Comparison of ENCODE assay signal across 22 cellular contexts in the genomic region with DNA sequence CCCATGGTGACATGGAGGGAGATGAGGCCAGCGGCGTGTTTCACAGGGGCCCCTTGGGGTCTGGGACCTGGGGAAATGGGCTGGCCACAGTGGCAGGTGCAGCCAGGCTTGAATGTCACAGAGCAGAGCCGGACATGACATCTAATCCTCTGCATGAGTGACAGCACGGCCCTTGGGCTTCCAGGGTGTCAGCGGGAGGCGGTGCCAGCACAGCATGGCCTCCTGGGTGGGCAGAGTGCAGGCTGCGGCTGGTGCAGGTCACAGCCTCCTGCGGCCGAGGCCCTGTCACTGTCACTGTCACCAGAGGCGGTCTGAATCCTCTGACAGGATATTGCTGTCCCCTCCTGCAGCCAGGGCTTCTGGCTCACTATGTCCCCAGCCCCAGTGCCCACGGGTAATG. TPM values are rescaled to one million over a fixed set of nuclear protein-coding genes. Genes with fewer than 3 reads are reported as not detected.
A peak's percentile ranks its signal among the peaks of the same experiment; 100 is the strongest.
DNase-seq lines count a peak whose midpoint lies in the region; ATAC-seq and TF ChIP-seq lines count a peak whose summit lies in the region.
"Had no signal": no experiment of that assay in that cellular context is flagged by ENCODE, and none has a peak within 500 bp of the region (broad histone marks: within the 10 kb centered on the region; RNA-seq: fewer than 3 reads in every experiment).

No MANE protein-coding gene starts in this region.

- 39 to 61% (median 43%) methylated on average over 11 of the region's 11 CpGs for WGBS in psoas muscle, 3 donors

- no peak for TF ChIP-seq CTCF in psoas muscle (IDR thresholded peaks at IDR 0.05)
- TF ChIP-seq CTCF in progenitor cell of endocrine pancreas (IDR thresholded peaks at IDR 0.05; ENCODE audit: unreplicated experiment) = no peak

- H3K9me3 ChIP-seq in BLaER1 treated with 17β-estradiol and CSF1 and Interleukin-3, amounts not matched to agents 10 nM and 100 nM (replicated peaks in 1 of 11) = no peaks in the 10 kb centered on the region
- H3K9me3 ChIP-seq in T-helper 17 cell (ENCODE audit: control insufficient read depth, low read length, poor library complexity, severe bottlenecking) (no peaks in the 10 kb centered on the region), psoas muscle (no peaks in the 10 kb centered on the region)
- H3K9me3 ChIP-seq: Caco-2 had no signal

- H3K4me3 Mint-ChIP-seq in T-helper 17 cell = no peak overlapping the region
- H3K4me3 Mint-ChIP-seq in progenitor cell of endocrine pancreas (ENCODE audit: low read depth) = no peak overlapping the region
- H3K4me3 Mint-ChIP-seq: CD4-positive, alpha-beta memory T cell; GM23338 had no signal

- peaks cover 0 to 83% (median 8%) of the 10 kb centered on the region in 11 experiments; a peak in 11 of 22 replicates for H3K36me3 ChIP-seq in BLaER1 treated with 17β-estradiol and CSF1 and Interleukin-3, amounts not matched to agents 10 nM and 100 nM
- H3K36me3 ChIP-seq in psoas muscle (ENCODE audit: insufficient read depth in 1 of 2, low read depth in 1 of 2) = peaks cover 0 to 47% of the 10 kb centered on the region in 2 donors

- H4K20me1 ChIP-seq in BLaER1 treated with 17β-estradiol and CSF1 and Interleukin-3, amounts not matched to agents 10 nM and 100 nM = peaks cover 0 to 53% (median 16%) of the 10 kb centered on the region in 11 experiments; a peak in 13 of 22 replicates

- peaks cover 11 to 54% (median 42%) of the 10 kb centered on the region in 10 experiments for H3K4me1 ChIP-seq in BLaER1 treated with 17β-estradiol and CSF1 and Interleukin-3, amounts not matched to agents 10 nM and 100 nM
- peaks cover 8% of the 10 kb centered on the region for H3K4me1 ChIP-seq in psoas muscle
- H3K4me1 ChIP-seq: Caco-2 had no signal

- H3K27ac ChIP-seq in BLaER1 treated with 17β-estradiol and CSF1 and Interleukin-3, amounts not matched to agents 10 nM and 100 nM = no peak overlapping the region
- peak overlapping the region; percentile 65 for H3K27ac ChIP-seq in psoas muscle

- intact Hi-C loops in psoas muscle (cut with DNase I) = no loop called here

- no peaks in the 10 kb centered on the region for H3K36me3 Mint-ChIP-seq in T-helper 17 cell (ENCODE audit: low read depth)
- H3K36me3 Mint-ChIP-seq in progenitor cell of endocrine pancreas (ENCODE audit: insufficient read depth) = peaks cover 5% of the 10 kb centered on the region

- ATAC-seq in T-helper 17 cell = no peak
- ATAC-seq in psoas muscle = peak; percentile 79 to 92 (median 91)
- no peak for ATAC-seq in HG02610 (IDR thresholded peaks at IDR 0.05; ENCODE audit: unreplicated experiment)
- ATAC-seq: Panc1, SK-N-SH treated with all-trans-retinoic acid at 6 μM for 48 hours had no signal

- no peaks in the 10 kb centered on the region for H3K9me3 Mint-ChIP-seq in progenitor cell of endocrine pancreas (ENCODE audit: low read depth)
- H3K9me3 Mint-ChIP-seq: CD4-positive, alpha-beta memory T cell; GM23338 had no signal

- no peaks in the 10 kb centered on the region for H3K27me3 Mint-ChIP-seq in T-helper 17 cell
- H3K27me3 Mint-ChIP-seq in progenitor cell of endocrine pancreas = no peaks in the 10 kb centered on the region
- H3K27me3 Mint-ChIP-seq: CD4-positive, alpha-beta memory T cell had no signal

- DNase-seq in T-helper 17 cell (no peak), left kidney (ENCODE audit: low read depth, low spot score) (peak; percentile 75), psoas muscle (peak in 1 of 2 donors; percentile 76), progenitor cell of endocrine pancreas (ENCODE audit: low spot score, unreplicated experiment) (no peak)
- DNase-seq in activated T-cell treated with anti-CD3 and anti-CD28 coated beads, Interleukin-2, amount 50 U/mL, for 48 hours = no peak
- DNase-seq: Caco-2; CD4-positive, alpha-beta memory T cell; DMS 273 treated with DMSO at 0.1 percent for 48 hours; DMS79 treated with DMSO at 0.1 percent for 48 hours; HCEC 1CT; Kasumi-1; NCI-H1436 treated with DMSO at 0.1 percent for 48 hours; NCI-H2029 treated with DMSO at 0.1 percent for 48 hours; NCI-H345; NCI-H524; NCI-H82 had no signal

- H3K4me1 Mint-ChIP-seq in T-helper 17 cell = no peaks in the 10 kb centered on the region
- H3K4me1 Mint-ChIP-seq in progenitor cell of endocrine pancreas (ENCODE audit: low read depth) = no peaks in the 10 kb centered on the region
- H3K4me1 Mint-ChIP-seq: CD4-positive, alpha-beta memory T cell; GM23338 had no signal

- H3K9ac ChIP-seq in BLaER1 treated with 17β-estradiol and CSF1 and Interleukin-3, amounts not matched to agents 10 nM and 100 nM = peak overlapping the region in 2 of 11 experiments; percentile 18 to 28; a peak in 3 of 22 replicates

- H3K27ac Mint-ChIP-seq in T-helper 17 cell (peak overlapping the region; percentile 72), progenitor cell of endocrine pancreas (no peak overlapping the region)
- H3K27ac Mint-ChIP-seq: GM23338 had no signal

- H3K4me3 ChIP-seq in BLaER1 treated with 17β-estradiol and CSF1 and Interleukin-3, amounts not matched to agents 10 nM and 100 nM = no peak overlapping the region
- H3K4me3 ChIP-seq in psoas muscle = no peak overlapping the region
- H3K4me3 ChIP-seq: GM23338 had no signal

- H3K4me2 ChIP-seq in BLaER1 treated with 17β-estradiol and CSF1 and Interleukin-3, amounts not matched to agents 10 nM and 100 nM = peak overlapping the region in 9 of 11 experiments; percentile 21 to 78 (median 73); a peak in 17 of 22 replicates
- H3K4me2 ChIP-seq: GM23338 had no signal

- H3K27me3 ChIP-seq in BLaER1 treated with 17β-estradiol and CSF1 and Interleukin-3, amounts not matched to agents 10 nM and 100 nM = no peaks in the 10 kb centered on the region
- H3K27me3 ChIP-seq in psoas muscle (ENCODE audit: insufficient read depth in 3 of 3, low read length in 2 of 3) = no peaks in the 10 kb centered on the region

RNA-seq across cellular contexts. Expression of a gene that starts 18.2 kb away (rescaled TPM):
- total RNA-seq in T-helper 17 cell (not detected), psoas muscle (not detected), progenitor cell of endocrine pancreas (0.57 and 1.7 TPM in 2 replicates)
- not detected for polyA plus RNA-seq in psoas muscle
- total RNA-seq: CD4-positive, alpha-beta memory T cell had no signal
- polyA plus RNA-seq: BJ; CD4-positive, alpha-beta memory T cell had no signal

RNA-seq across cellular contexts. Expression of a gene that starts 22.6 kb away (rescaled TPM):
- total RNA-seq in T-helper 17 cell (100 to 1,000 TPM in 1 of 2 donors, 10 to 100 TPM in 1; 76.5 to 100 TPM), psoas muscle (10 to 100 TPM in 3 of 4 donors, 1 to 10 TPM in 1; 10.0 to 23.0 (median 18.6) TPM), progenitor cell of endocrine pancreas (40.8 and 41.6 TPM in 2 replicates)
- 10 to 100 TPM in 2 of 3 donors, 1 to 10 TPM in 1; 7.0 to 14.5 (median 14.0) TPM for polyA plus RNA-seq in psoas muscle

RNA-seq across cellular contexts. Expression of a gene that starts 52.0 kb away (rescaled TPM):
- total RNA-seq in T-helper 17 cell (10 to 100 TPM; 67.1 to 77.1 TPM), psoas muscle (100 to 1,000 TPM; 231 to 529 (median 366) TPM), progenitor cell of endocrine pancreas (124 and 125 TPM in 2 replicates)
- 100 to 1,000 TPM; 301 to 509 (median 443) TPM for polyA plus RNA-seq in psoas muscle

Comparison
In these comparisons a context has a peak if more than half of its experiments do, and no peak if none do; other contexts are left out.
1. ATAC-seq: peak in psoas muscle (4 of 4); none in T-helper 17 cell (single experiment) and HG02610 (single experiment).